In the genomic region with DNA sequence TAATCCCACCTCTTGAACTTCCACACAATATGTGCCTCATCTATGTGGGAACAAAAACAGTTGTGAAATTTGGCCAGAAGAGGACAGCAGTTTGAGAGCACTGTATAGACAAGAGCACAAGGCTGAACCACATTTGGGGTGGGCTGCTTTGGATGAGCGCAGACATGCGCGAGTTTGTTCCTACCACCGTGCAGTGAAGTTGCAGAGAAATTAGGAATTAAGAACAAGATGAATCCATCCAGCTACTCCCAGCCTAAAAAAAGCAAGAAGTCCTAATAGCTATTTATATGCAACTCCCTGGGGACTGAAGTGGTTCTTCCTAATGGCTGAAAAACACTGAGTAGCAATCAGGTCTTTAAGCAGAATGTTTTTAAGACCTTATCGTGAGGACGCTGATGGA, we compare ENCODE assay signal across 8 cellular contexts. TPM values are rescaled to one million over a fixed set of nuclear protein-coding genes. Genes with fewer than 3 reads are reported as not detected.
DNase-seq lines count a peak whose midpoint lies in the region; ATAC-seq and TF ChIP-seq lines count a peak whose summit lies in the region.

No MANE protein-coding gene starts in this region.

- intact Hi-C loops in Caco-2 (cut with micrococcal nuclease; ENCODE audit: unreplicated experiment), result loop anchor here (2.0 kb wide), 1 partner anchor 91 kb away; no protein-coding TSS in a partner anchor

- H3K27ac ChIP-seq in subcutaneous abdominal adipose tissue (ENCODE audit: low read depth, low read length) (peak overlapping the region; percentile 75), WERI-Rb-1 (no peak overlapping the region)

- peaks cover 0 to 2% (median 0%) of the 10 kb centered on the region in 5 donors for H3K9me3 ChIP-seq in subcutaneous abdominal adipose tissue (ENCODE audit: control insufficient read depth in 5 of 5, low read length in 5 of 5)
- H3K9me3 ChIP-seq in Caco-2, result no peaks in the 10 kb centered on the region
- H3K9me3 ChIP-seq in WERI-Rb-1 (ENCODE audit: severe bottlenecking), result peaks cover 4% of the 10 kb centered on the region

- H3K9me3 Mint-ChIP-seq in Caco-2 (ENCODE audit: unreplicated experiment), result no peaks in the 10 kb centered on the region

- H3K27me3 Mint-ChIP-seq in Caco-2 (ENCODE audit: insufficient read depth, unreplicated experiment), result peaks cover 17% of the 10 kb centered on the region

- H3K27ac Mint-ChIP-seq in Caco-2 (ENCODE audit: unreplicated experiment), result no peak overlapping the region

- H3K36me3 ChIP-seq in subcutaneous abdominal adipose tissue (ENCODE audit: control insufficient read depth in 5 of 5, insufficient read depth in 5 of 5, low read length in 5 of 5), result no peaks in the 10 kb centered on the region
- H3K36me3 ChIP-seq in Caco-2 (ENCODE audit: control insufficient read depth, insufficient read depth, low read length), result no peaks in the 10 kb centered on the region
- no peaks in the 10 kb centered on the region for H3K36me3 ChIP-seq in WERI-Rb-1

- H3K4me3 Mint-ChIP-seq in Caco-2 (ENCODE audit: unreplicated experiment), result no peak overlapping the region

- H3K4me1 ChIP-seq in subcutaneous abdominal adipose tissue (ENCODE audit: control insufficient read depth in 5 of 5, insufficient read depth in 5 of 5, low read length in 5 of 5) (peaks cover 0 to 27% (median 19%) of the 10 kb centered on the region in 5 donors), Caco-2 (no peaks in the 10 kb centered on the region)

- H3K4me3 ChIP-seq in fibroblast of villous mesenchyme (ENCODE audit: low read depth, low read length) (peak overlapping the region; percentile 60), subcutaneous abdominal adipose tissue (ENCODE audit: low read depth in 1 of 5, low read length in 5 of 5) (peak overlapping the region; percentile 70 to 84 (median 78)), Caco-2 (ENCODE audit: low read depth, low read length) (no peak overlapping the region), WERI-Rb-1 (ENCODE audit: low read depth, low read length) (no peak overlapping the region)

- H3K9ac ChIP-seq in subcutaneous abdominal adipose tissue (ENCODE audit: low read length in 5 of 5), result peak overlapping the region in 4 of 5 donors; percentile 1 to 88 (median 80)

- H3K4me1 Mint-ChIP-seq in Caco-2 (ENCODE audit: low read depth, unreplicated experiment), result no peaks in the 10 kb centered on the region

- H3K36me3 Mint-ChIP-seq in Caco-2 (ENCODE audit: insufficient read depth, unreplicated experiment), result no peaks in the 10 kb centered on the region

- no TSS peak for BruUV-seq in Caco-2 (replicated peaks; lab: Mats Ljungman, UMichigan)

- ATAC-seq in SK-N-SH treated with all-trans-retinoic acid at 6 μM for 48 hours, result peak; percentile 43

- DNase-seq in NCI-H748 (lab: John Stamatoyannopoulos, UW; ENCODE audit: unreplicated experiment) (peak; percentile 31), NCI-H748 treated with DMSO at 0.1 percent for 48 hours (lab: John Stamatoyannopoulos, UW) (no peak), fibroblast of villous mesenchyme (ENCODE audit: low read depth) (no peak), Caco-2 (no peak), medulla oblongata (ENCODE audit: extremely low spot score) (no peak), WERI-Rb-1 (no peak)

- TF ChIP-seq CTCF in fibroblast of villous mesenchyme (IDR thresholded peaks at IDR 0.05; ENCODE audit: insufficient read depth, low read depth, low read length) (no peak), Caco-2 (IDR thresholded peaks at IDR 0.05; ENCODE audit: insufficient read depth in 1 of 2, low read depth in 1 of 2, low read length in 1 of 2, severe bottlenecking in 1 of 2, unreplicated experiment in 1 of 2) (no peak), WERI-Rb-1 (IDR thresholded peaks at IDR 0.05; ENCODE audit: low read depth, low read length) (no peak)

- CTCF ChIA-PET in Caco-2 (lab: Charles Lee), result interaction anchor here (1.2 to 1.6 kb wide), 2 partner anchors 12 to 13 kb away, joined by 3 to 4 read pairs; a partner anchor contains a TSS

- POLR2A ChIA-PET in Caco-2 (lab: Charles Lee), result interaction anchor here (0.6 kb wide), 1 partner anchor 50 kb away, joined by 7 read pairs; no protein-coding TSS in a partner anchor

- H3K27me3 ChIP-seq in subcutaneous abdominal adipose tissue (ENCODE audit: control insufficient read depth in 5 of 5, insufficient read depth in 4 of 5, low read length in 5 of 5), result peaks cover 0 to 9% (median 0%) of the 10 kb centered on the region in 5 donors
- H3K27me3 ChIP-seq in Caco-2 (replicated peaks; ENCODE audit: control insufficient read depth, insufficient read depth, low read length), result 0 out of 2 replicates have a peak, but pooled peaks cover 2% of the 10 kb centered on the region
- H3K27me3 ChIP-seq in WERI-Rb-1 (ENCODE audit: insufficient read depth, low read depth, severe bottlenecking), result peaks cover 16% of the 10 kb centered on the region

TF ChIP-seq in SK-N-SH treated with all-trans-retinoic acid at 6 μM for 48 hours, 23 proteins besides CTCF, POLR2A, EP300 and RAD21:
- no peak for TF ChIP-seq ZNF70 (CRISPR knock-in tag; IDR thresholded peaks at IDR 0.05)
- TF ChIP-seq, protein P1, sequence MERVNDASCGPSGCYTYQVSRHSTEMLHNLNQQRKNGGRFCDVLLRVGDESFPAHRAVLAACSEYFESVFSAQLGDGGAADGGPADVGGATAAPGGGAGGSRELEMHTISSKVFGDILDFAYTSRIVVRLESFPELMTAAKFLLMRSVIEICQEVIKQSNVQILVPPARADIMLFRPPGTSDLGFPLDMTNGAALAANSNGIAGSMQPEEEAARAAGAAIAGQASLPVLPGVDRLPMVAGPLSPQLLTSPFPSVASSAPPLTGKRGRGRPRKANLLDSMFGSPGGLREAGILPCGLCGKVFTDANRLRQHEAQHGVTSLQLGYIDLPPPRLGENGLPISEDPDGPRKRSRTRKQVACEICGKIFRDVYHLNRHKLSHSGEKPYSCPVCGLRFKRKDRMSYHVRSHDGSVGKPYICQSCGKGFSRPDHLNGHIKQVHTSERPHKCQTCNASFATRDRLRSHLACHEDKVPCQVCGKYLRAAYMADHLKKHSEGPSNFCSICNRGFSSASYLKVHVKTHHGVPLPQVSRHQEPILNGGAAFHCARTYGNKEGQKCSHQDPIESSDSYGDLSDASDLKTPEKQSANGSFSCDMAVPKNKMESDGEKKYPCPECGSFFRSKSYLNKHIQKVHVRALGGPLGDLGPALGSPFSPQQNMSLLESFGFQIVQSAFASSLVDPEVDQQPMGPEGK (CRISPR knock-in tag; IDR thresholded peaks at IDR 0.05; ENCODE audit: borderline replicate concordance), result no peak
- TF ChIP-seq ZNF8 (CRISPR knock-in tag; IDR thresholded peaks at IDR 0.05), result no peak
- TF ChIP-seq ISL1 (CRISPR knock-in tag; IDR thresholded peaks at IDR 0.05), result no peak
- TF ChIP-seq CSDC2 (CRISPR knock-in tag; IDR thresholded peaks at IDR 0.05), result no peak
- TF ChIP-seq ESRRG (CRISPR knock-in tag; IDR thresholded peaks at IDR 0.05), result no peak
- no peak for TF ChIP-seq ZNF565 (CRISPR knock-in tag; conservative IDR thresholded peaks at IDR 0.05; ENCODE audit: low read depth)
- TF ChIP-seq, protein P2, sequence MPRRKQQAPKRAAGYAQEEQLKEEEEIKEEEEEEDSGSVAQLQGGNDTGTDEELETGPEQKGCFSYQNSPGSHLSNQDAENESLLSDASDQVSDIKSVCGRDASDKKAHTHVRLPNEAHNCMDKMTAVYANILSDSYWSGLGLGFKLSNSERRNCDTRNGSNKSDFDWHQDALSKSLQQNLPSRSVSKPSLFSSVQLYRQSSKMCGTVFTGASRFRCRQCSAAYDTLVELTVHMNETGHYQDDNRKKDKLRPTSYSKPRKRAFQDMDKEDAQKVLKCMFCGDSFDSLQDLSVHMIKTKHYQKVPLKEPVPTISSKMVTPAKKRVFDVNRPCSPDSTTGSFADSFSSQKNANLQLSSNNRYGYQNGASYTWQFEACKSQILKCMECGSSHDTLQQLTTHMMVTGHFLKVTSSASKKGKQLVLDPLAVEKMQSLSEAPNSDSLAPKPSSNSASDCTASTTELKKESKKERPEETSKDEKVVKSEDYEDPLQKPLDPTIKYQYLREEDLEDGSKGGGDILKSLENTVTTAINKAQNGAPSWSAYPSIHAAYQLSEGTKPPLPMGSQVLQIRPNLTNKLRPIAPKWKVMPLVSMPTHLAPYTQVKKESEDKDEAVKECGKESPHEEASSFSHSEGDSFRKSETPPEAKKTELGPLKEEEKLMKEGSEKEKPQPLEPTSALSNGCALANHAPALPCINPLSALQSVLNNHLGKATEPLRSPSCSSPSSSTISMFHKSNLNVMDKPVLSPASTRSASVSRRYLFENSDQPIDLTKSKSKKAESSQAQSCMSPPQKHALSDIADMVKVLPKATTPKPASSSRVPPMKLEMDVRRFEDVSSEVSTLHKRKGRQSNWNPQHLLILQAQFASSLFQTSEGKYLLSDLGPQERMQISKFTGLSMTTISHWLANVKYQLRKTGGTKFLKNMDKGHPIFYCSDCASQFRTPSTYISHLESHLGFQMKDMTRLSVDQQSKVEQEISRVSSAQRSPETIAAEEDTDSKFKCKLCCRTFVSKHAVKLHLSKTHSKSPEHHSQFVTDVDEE (CRISPR knock-in tag; IDR thresholded peaks at IDR 0.05), result no peak
- TF ChIP-seq RARB (CRISPR knock-in tag; IDR thresholded peaks at IDR 0.05), result no peak

RNA-seq across cellular contexts. Expression of a gene that starts 1.0 kb away (rescaled TPM):
- 0.43 and 0.64 TPM in 2 replicates for total RNA-seq in fibroblast of villous mesenchyme
- total RNA-seq in Caco-2 (2022), result not detected in 2 replicates

RNA-seq across cellular contexts. Expression of a gene that starts 12.8 kb away (rescaled TPM):
- 34.8 and 38.9 TPM in 2 replicates for total RNA-seq in fibroblast of villous mesenchyme
- 106 and 107 TPM in 2 replicates for total RNA-seq in Caco-2 (2022)

RNA-seq across cellular contexts. Expression of a gene that starts 55.4 kb away (rescaled TPM):
- total RNA-seq in fibroblast of villous mesenchyme (11.7 and 17.1 TPM in 2 replicates), Caco-2 (2022) (26.6 and 27.0 TPM in 2 replicates)

Comparison
In these comparisons a context has a peak if more than half of its experiments do, and no peak if none do; other contexts are left out.
1. H3K4me3 ChIP-seq: peak in fibroblast of villous mesenchyme (single experiment) and subcutaneous abdominal adipose tissue (5 of 5); none in Caco-2 (single experiment) and WERI-Rb-1 (single experiment).